Comparison of ENCODE assay signal across 8 cellular contexts in the genomic region with DNA sequence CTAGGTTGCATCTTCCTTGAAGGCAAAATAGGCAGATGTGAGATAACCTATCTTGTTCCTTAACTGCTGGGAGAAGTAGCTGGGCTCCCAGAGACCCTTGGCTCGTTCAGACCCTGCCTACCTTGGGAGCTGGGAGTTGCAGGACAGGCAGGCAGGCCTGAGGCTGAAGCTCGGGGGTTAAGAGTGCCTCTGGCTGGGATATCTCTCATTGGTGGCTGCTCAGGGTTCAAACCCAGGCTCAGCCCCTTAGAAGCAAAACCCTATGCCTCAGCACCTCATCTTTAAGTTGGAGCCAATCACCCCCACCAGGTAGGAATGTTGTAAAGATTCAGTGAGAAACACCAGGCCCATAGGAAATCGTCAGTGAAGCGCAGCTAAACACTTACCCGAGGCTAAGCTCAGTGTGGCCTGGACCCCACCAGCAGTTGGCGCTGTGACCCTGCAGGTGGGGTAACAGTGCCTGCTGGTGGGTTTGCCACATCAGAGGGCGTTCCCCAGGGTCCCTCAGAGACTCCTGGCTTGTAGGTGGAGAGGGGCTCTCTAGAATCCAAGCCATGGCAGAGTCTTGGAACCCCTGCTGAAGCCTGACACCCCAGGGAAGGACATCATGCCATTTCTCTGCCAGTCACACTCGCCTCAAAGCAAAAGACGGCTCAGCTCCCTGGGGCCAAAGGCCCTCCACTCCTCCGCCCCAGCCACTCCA. TPM values are rescaled to one million over a fixed set of nuclear protein-coding genes. Genes with fewer than 3 reads are reported as not detected.
DNase-seq lines count a peak whose midpoint lies in the region; ATAC-seq and TF ChIP-seq lines count a peak whose summit lies in the region.

No MANE protein-coding gene starts in this region.

- H3K27ac Mint-ChIP-seq in activated T-cell treated with anti-CD3 and anti-CD28 coated beads, Interleukin-2, amount 50 U/mL, for 72 hours = no peak overlapping the region

- H2AFZ ChIP-seq in OCI-LY3 (ENCODE audit: low read depth, low read length) = peak overlapping the region; percentile 64

- no peaks in the 10 kb centered on the region for H4K20me1 ChIP-seq in OCI-LY3 (ENCODE audit: insufficient read depth, low read length)

- H3K36me3 ChIP-seq in OCI-LY3 (replicated peaks; ENCODE audit: low read depth, low read length) (no peaks in the 10 kb centered on the region), neutrophil (peaks cover 8% of the 10 kb centered on the region), suprapubic skin (no peaks in the 10 kb centered on the region)

- no peaks in the 10 kb centered on the region for H3K27me3 Mint-ChIP-seq in activated T-cell treated with anti-CD3 and anti-CD28 coated beads, Interleukin-2, amount 50 U/mL, for 72 hours (ENCODE audit: low read depth)

- H3K9me3 ChIP-seq in OCI-LY3 (ENCODE audit: insufficient read depth, low read length) = no peaks in the 10 kb centered on the region
- H3K9me3 ChIP-seq in neutrophil = no peaks in the 10 kb centered on the region
- H3K9me3 ChIP-seq in suprapubic skin = no peaks in the 10 kb centered on the region

- H3K27me3 ChIP-seq in OCI-LY3 (ENCODE audit: low read depth, low read length) = no peaks in the 10 kb centered on the region
- no peaks in the 10 kb centered on the region for H3K27me3 ChIP-seq in neutrophil
- no peaks in the 10 kb centered on the region for H3K27me3 ChIP-seq in suprapubic skin

- H3K4me1 ChIP-seq in OCI-LY3 (ENCODE audit: low read length) = peaks cover 3% of the 10 kb centered on the region; the same call in 1 of the 2 replicates
- peaks cover 0 to 6% of the 10 kb centered on the region in 2 experiments for H3K4me1 ChIP-seq in neutrophil (ENCODE audit: control insufficient read depth in 1 of 2, insufficient read depth in 1 of 2, low read depth in 1 of 2, low read length in 1 of 2)
- H3K4me1 ChIP-seq in suprapubic skin = no peaks in the 10 kb centered on the region

- no peak for TF ChIP-seq EP300 in suprapubic skin (IDR thresholded peaks at IDR 0.05)

- peak overlapping the region; percentile 24 for H3K4me2 ChIP-seq in OCI-LY3 (ENCODE audit: low read length)

- peaks cover 9% of the 10 kb centered on the region for H3K4me1 Mint-ChIP-seq in activated T-cell treated with anti-CD3 and anti-CD28 coated beads, Interleukin-2, amount 50 U/mL, for 72 hours (ENCODE audit: low read depth)

- TF ChIP-seq CTCF in GM12872 (IDR thresholded peaks at IDR 0.05; ENCODE audit: insufficient read depth, low read depth, low read length) = peak; percentile 99
- peak; percentile 95 for TF ChIP-seq CTCF in OCI-LY3 (IDR thresholded peaks at IDR 0.05; ENCODE audit: low read depth, low read length)
- TF ChIP-seq CTCF in neutrophil (IDR thresholded peaks at IDR 0.05) = peak; percentile 90
- TF ChIP-seq CTCF in suprapubic skin (IDR thresholded peaks at IDR 0.05) = peak; percentile 31 to 46

- no peak for TF ChIP-seq POLR2A in suprapubic skin (IDR thresholded peaks at IDR 0.05)

- ATAC-seq in HG03139 (IDR thresholded peaks at IDR 0.05; ENCODE audit: unreplicated experiment) = peak; percentile 87
- peak; percentile 97 to 99 for ATAC-seq in activated T-cell treated with anti-CD3 and anti-CD28 coated beads, Interleukin-2, amount 50 U/mL, for 72 hours (replicated peaks in 1 of 2)

- H3K9me3 Mint-ChIP-seq in activated T-cell treated with anti-CD3 and anti-CD28 coated beads, Interleukin-2, amount 50 U/mL, for 72 hours = no peaks in the 10 kb centered on the region

- H3K79me2 ChIP-seq in OCI-LY3 (ENCODE audit: low read length) = no peaks in the 10 kb centered on the region

- H3K4me3 Mint-ChIP-seq in activated T-cell treated with anti-CD3 and anti-CD28 coated beads, Interleukin-2, amount 50 U/mL, for 72 hours = no peak overlapping the region

- H3K9ac ChIP-seq in OCI-LY3 (ENCODE audit: low read length) = no peak overlapping the region

- H3K4me3 ChIP-seq in OCI-LY3 (ENCODE audit: low read length) (no peak overlapping the region), neutrophil (ENCODE audit: low read depth in 1 of 2, low read length in 1 of 2) (no peak overlapping the region), suprapubic skin (no peak overlapping the region)

- 84% methylated on average over 4 of the region's 10 CpGs for WGBS in suprapubic skin

- DNase-seq in 8988T (peak; percentile 92), fibroblast of the conjunctiva (ENCODE audit: low read depth) (peak; percentile 26), suprapubic skin (ENCODE audit: low spot score in 2 of 2) (peak; percentile 61 to 82)
- DNase-seq in activated T-cell treated with anti-CD3 and anti-CD28 coated beads, Interleukin-2, amount 50 U/mL, for 72 hours = peak; percentile 70 to 72

- no peaks in the 10 kb centered on the region for H3K36me3 Mint-ChIP-seq in activated T-cell treated with anti-CD3 and anti-CD28 coated beads, Interleukin-2, amount 50 U/mL, for 72 hours (ENCODE audit: insufficient read depth in 2 of 2)

- H3K27ac ChIP-seq in OCI-LY3 (ENCODE audit: low read length) = no peak overlapping the region
- H3K27ac ChIP-seq in neutrophil = no peak overlapping the region
- H3K27ac ChIP-seq in suprapubic skin = no peak overlapping the region

RNA-seq across cellular contexts. Expression of a gene that starts 54.6 kb away (rescaled TPM):
- total RNA-seq in activated T-cell treated with anti-CD3 and anti-CD28 coated beads, Interleukin-2, amount 50 U/mL, for 72 hours = not detected
- total RNA-seq in suprapubic skin = under 1 TPM in 2 of 4 donors, not detected in 2; 0.48 to 0.52 TPM

RNA-seq across cellular contexts. Expression of a gene that starts 55.9 kb away (rescaled TPM):
- under 1 TPM; 0.50 to 0.79 TPM for total RNA-seq in activated T-cell treated with anti-CD3 and anti-CD28 coated beads, Interleukin-2, amount 50 U/mL, for 72 hours
- 1 to 10 TPM in 3 of 4 donors, under 1 TPM in 1; 0.72 to 4.7 (median 3.6) TPM for total RNA-seq in suprapubic skin

Comparison
In these comparisons a context has a peak if more than half of its experiments do, and no peak if none do; other contexts are left out.
1. DNase-seq: peak in every context shown above with its lines; median percentile 92 in 8988T; 72 in suprapubic skin; 71 in activated T-cell treated with anti-CD3 and anti-CD28 coated beads, Interleukin-2, amount 50 U/mL, for 72 hours; 26 in fibroblast of the conjunctiva.
2. CTCF ChIP-seq: peak in every context shown above with its lines; median percentile 99 in GM12872; 95 in OCI-LY3; 90 in neutrophil; 38 in suprapubic skin.